In genomic region chr9:99294850-99295461, GRCh38 we compare ENCODE assay signal across 1 cellular context.
TF ChIP-seq lines count a peak whose summit lies in the region.

No MANE protein-coding gene starts in this region.

TF ChIP-seq in K562, 482 proteins besides CTCF, POLR2A, EP300 and RAD21 (continued from another document):
- TF ChIP-seq USF1 (CRISPR knock-in tag; IDR thresholded peaks at IDR 0.05) (peak; percentile 55), NFYB (IDR thresholded peaks at IDR 0.05; ENCODE audit: extremely low read depth, insufficient read length) (peak; percentile 6), NR2C1 (IDR thresholded peaks at IDR 0.05) (peak; percentile 44; the same call in 1 of the 2 replicates), NR2C1 (tag; IDR thresholded peaks at IDR 0.05) (peak; percentile 71), ZNF316 (IDR thresholded peaks at IDR 0.05) (peak; percentile 36), SIX5 (IDR thresholded peaks at IDR 0.05; ENCODE audit: borderline replicate concordance in 1 of 2, insufficient read depth in 1 of 2, low read depth in 1 of 2, low read length in 2 of 2) (peak; percentile 67 to 69), ATF1 (CRISPR knock-in tag; IDR thresholded peaks at IDR 0.05) (no peak), ATF1 (tag; IDR thresholded peaks at IDR 0.05) (peak; percentile 88), KAT8 (IDR thresholded peaks at IDR 0.05; ENCODE audit: low read depth) (no peak), HCFC1 (IDR thresholded peaks at IDR 0.05; ENCODE audit: low read depth, low read length) (peak; percentile 86), MGA (IDR thresholded peaks at IDR 0.05) (peak; percentile 41; the same call in 1 of the 2 replicates), GATA2 (CRISPR knock-in tag; IDR thresholded peaks at IDR 0.05) (no peak), CHCHD3 (CRISPR knock-in tag; IDR thresholded peaks at IDR 0.05) (no peak), ZNF589 (CRISPR knock-in tag; IDR thresholded peaks at IDR 0.05; ENCODE audit: low read depth) (no peak), L3MBTL2 (IDR thresholded peaks at IDR 0.05) (peak; percentile 62), YY1 (IDR thresholded peaks at IDR 0.05; ENCODE audit: borderline replicate concordance in 1 of 3, control insufficient read depth in 1 of 3, extremely low read depth in 1 of 3, insufficient read depth in 3 of 3, insufficient read length in 1 of 3, insufficient replicate concordance in 2 of 3, low read depth in 1 of 3, low read length in 2 of 3) (peak in 1 of 3 experiments; percentile 59), NFE2L1 (tag; IDR thresholded peaks at IDR 0.05; ENCODE audit: borderline replicate concordance, low read depth) (no peak), MITF (IDR thresholded peaks at IDR 0.05) (no peak), ZNF77 (CRISPR knock-in tag; IDR thresholded peaks at IDR 0.05) (no peak)
